2 cellular contexts compared by ENCODE assay signal in the genomic region with DNA sequence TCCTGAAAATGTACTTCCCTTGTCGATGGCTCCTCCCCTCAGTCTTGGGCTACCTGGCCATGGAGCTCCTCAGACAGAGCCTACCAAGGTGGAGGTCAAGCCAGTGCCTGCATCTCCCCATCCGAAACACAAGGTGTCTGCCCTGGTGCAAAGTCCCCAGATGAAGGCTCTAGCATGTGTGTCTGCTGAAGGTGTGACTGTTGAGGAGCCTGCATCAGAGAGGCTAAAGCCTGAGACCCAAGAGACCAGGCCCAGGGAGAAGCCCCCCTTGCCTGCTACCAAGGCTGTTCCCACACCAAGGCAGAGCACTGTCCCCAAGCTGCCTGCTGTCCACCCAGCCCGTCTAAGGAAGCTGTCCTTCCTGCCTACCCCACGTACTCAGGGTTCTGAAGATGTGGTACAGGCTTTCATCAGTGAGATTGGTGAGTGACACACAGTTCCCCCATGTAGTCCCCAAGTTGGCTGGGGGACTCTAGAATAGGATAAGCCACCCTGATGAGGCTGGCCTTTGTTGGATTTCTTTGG.
TF ChIP-seq lines count a peak whose summit lies in the region.

No MANE protein-coding gene starts in this region.

TF ChIP-seq in HCT116, 20 proteins besides CTCF, POLR2A, EP300 and RAD21:
- TF ChIP-seq FOSL1 (IDR thresholded peaks at IDR 0.05; ENCODE audit: low read depth) (no peak), TCF7L2 (IDR thresholded peaks at IDR 0.05; ENCODE audit: borderline replicate concordance, extremely low read depth, insufficient read depth, insufficient read length) (no peak), SIN3A (IDR thresholded peaks at IDR 0.05; ENCODE audit: low read depth) (no peak), CBX3 (IDR thresholded peaks at IDR 0.05; ENCODE audit: low read depth) (no peak)

TF ChIP-seq in GM12878, 131 proteins besides CTCF, POLR2A, EP300 and RAD21:
- no peak for TF ChIP-seq ZNF207 (IDR thresholded peaks at IDR 0.05; ENCODE audit: borderline replicate concordance)
- TF ChIP-seq SIN3A (IDR thresholded peaks at IDR 0.05; ENCODE audit: low read depth, low read length) = no peak
- no peak for TF ChIP-seq MTA3 (IDR thresholded peaks at IDR 0.05; ENCODE audit: borderline replicate concordance, low read length)
- no peak for TF ChIP-seq ZNF274 (IDR thresholded peaks at IDR 0.05; ENCODE audit: insufficient read depth, insufficient read length)
- TF ChIP-seq YY1 (IDR thresholded peaks at IDR 0.05; ENCODE audit: low read depth, low read length) = no peak
- peak; percentile 54 for TF ChIP-seq POLR2AphosphoS5 (IDR thresholded peaks at IDR 0.05; ENCODE audit: low read length)
- TF ChIP-seq ATF3 (IDR thresholded peaks at IDR 0.05; ENCODE audit: borderline replicate concordance, extremely low read depth, low read depth, low read length) = no peak
- TF ChIP-seq POLR2AphosphoS2 (IDR thresholded peaks at IDR 0.05; ENCODE audit: low read depth, low read length) = no peak
